Comparison of ENCODE assay signal across 8 cellular contexts in the genomic region with DNA sequence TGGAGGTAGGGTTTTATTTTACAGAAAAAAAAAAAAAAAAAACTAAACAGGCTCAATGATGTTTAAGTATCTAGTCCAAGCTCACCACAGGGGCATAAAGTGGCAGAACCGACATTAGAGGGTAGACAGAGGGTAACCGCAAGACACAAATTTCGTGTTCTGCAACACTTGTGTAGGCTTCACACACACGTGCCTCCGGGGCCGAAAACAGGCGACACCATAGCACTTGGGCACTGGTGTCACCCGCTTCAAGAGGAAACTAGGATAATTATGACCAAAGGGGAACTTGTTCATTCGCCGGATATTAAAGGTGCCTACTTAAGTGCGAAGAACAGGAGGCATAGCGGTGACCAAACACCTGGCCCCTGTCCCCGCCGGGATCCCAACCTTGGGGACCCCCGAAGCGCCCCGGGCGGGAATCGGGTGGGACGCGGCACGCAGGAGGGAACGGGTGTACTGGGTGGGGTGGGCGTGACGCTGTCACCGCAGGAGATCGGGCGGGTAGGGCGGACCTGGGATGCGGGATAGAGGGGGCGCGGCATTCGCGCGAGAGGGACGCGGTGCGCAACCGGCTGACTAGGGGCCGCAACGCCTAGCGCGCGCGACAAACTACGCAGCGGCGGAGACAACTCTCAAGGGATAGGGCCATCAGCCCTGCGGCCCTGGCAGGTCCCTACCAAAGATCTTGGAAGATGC. TPM values are rescaled to one million over a fixed set of nuclear protein-coding genes. Genes with fewer than 3 reads are reported as not detected.
DNase-seq lines count a peak whose midpoint lies in the region; ATAC-seq and TF ChIP-seq lines count a peak whose summit lies in the region.

No MANE protein-coding gene starts in this region.

- TF ChIP-seq POLR2A in vagina (IDR thresholded peaks at IDR 0.05) = no peak

- H3K4me2 ChIP-seq in osteoblast (ENCODE audit: insufficient read depth, low read length) = peak overlapping the region; percentile 97

- peak overlapping the region; percentile 91 for H2AFZ ChIP-seq in osteoblast (ENCODE audit: low read length)

- H3K27ac ChIP-seq in osteoblast (ENCODE audit: low read depth, low read length) = peak overlapping the region; percentile 50
- peak overlapping the region; percentile 34 for H3K27ac ChIP-seq in vagina

- no peaks in the 10 kb centered on the region for H3K36me3 ChIP-seq in osteoblast (ENCODE audit: insufficient read depth, low read length)
- no peaks in the 10 kb centered on the region for H3K36me3 ChIP-seq in vagina

- intact Hi-C loops in vagina (cut with DNase I) = loop anchor here (10.0 kb wide), 1 partner anchor 58 kb away; a partner anchor contains a TSS

- no peaks in the 10 kb centered on the region for H3K27me3 ChIP-seq in osteoblast (ENCODE audit: insufficient read depth, low read length)
- H3K27me3 ChIP-seq in vagina = no peaks in the 10 kb centered on the region

- peak overlapping the region; percentile 98 for H3K4me3 ChIP-seq in fibroblast of pulmonary artery (replicated peaks; ENCODE audit: low read depth, low read length)
- H3K4me3 ChIP-seq in osteoblast (ENCODE audit: insufficient read depth, low read length) = peak overlapping the region; percentile 84
- H3K4me3 ChIP-seq in vagina = peak overlapping the region; percentile 73 to 95

- H3K9me3 ChIP-seq in osteoblast (ENCODE audit: low read depth, low read length) (no peaks in the 10 kb centered on the region), vagina (no peaks in the 10 kb centered on the region)

- H3K4me1 ChIP-seq in osteoblast (ENCODE audit: insufficient read depth, low read length) = peaks cover 24% of the 10 kb centered on the region
- peaks cover 21% of the 10 kb centered on the region for H3K4me1 ChIP-seq in vagina

- H4K20me1 ChIP-seq in osteoblast (ENCODE audit: insufficient read depth, low read length) = no peaks in the 10 kb centered on the region

- no peak for TF ChIP-seq CTCF in fibroblast of pulmonary artery (IDR thresholded peaks at IDR 0.05; ENCODE audit: low read length, missing control alignments)
- no peak for TF ChIP-seq CTCF in osteoblast (IDR thresholded peaks at IDR 0.05; ENCODE audit: extremely low read depth, low read depth, low read length)
- no peak for TF ChIP-seq CTCF in vagina (IDR thresholded peaks at IDR 0.05)

- peak; percentile 41 for ATAC-seq in GM18511 (IDR thresholded peaks at IDR 0.05; ENCODE audit: unreplicated experiment)
- peak; percentile 28 for ATAC-seq in HG02973 (IDR thresholded peaks at IDR 0.05; ENCODE audit: unreplicated experiment)

- peak; percentile 45 for DNase-seq in AG08396 (ENCODE audit: low spot score)
- peak; percentile 74 to 78 for DNase-seq in NCI-H526 (lab: John Stamatoyannopoulos, UW)
- peak; percentile 36 for DNase-seq in activated CD8-positive, alpha-beta memory T cell treated with anti-CD3 and anti-CD28 coated beads, Interleukin-2, amount 50 U/mL, for 4 hours
- DNase-seq in fibroblast of pulmonary artery (ENCODE audit: low read depth) = no peak
- DNase-seq in osteoblast (ENCODE audit: insufficient read length, low spot score, missing footprints) = peak; percentile 60
- DNase-seq in vagina (ENCODE audit: extremely low spot score in 2 of 2) = no peak

- peaks cover 90% of the 10 kb centered on the region for H3K79me2 ChIP-seq in osteoblast (ENCODE audit: insufficient read depth, low read length)

RNA-seq across cellular contexts. Expression of a gene that starts 0.6 kb away (rescaled TPM):
- total RNA-seq in osteoblast (8.3 and 10.0 TPM in 2 replicates), vagina (3.2 TPM)

RNA-seq across cellular contexts. Expression of a gene that starts 0.9 kb away (rescaled TPM):
- total RNA-seq in osteoblast (3.8 and 4.3 TPM in 2 replicates), vagina (1.7 TPM)

RNA-seq across cellular contexts. Expression of a gene that starts 54.8 kb away (rescaled TPM):
- total RNA-seq in osteoblast = 33.9 and 38.4 TPM in 2 replicates
- total RNA-seq in vagina = 19.4 TPM

RNA-seq across cellular contexts. Expression of a gene that starts 55.1 kb away (rescaled TPM):
- total RNA-seq in osteoblast (16.5 and 19.9 TPM in 2 replicates), vagina (16.9 TPM)

Comparison
In these comparisons a context has a peak if more than half of its experiments do, and no peak if none do; other contexts are left out.
1. DNase-seq: peak in AG08396 (single experiment), NCI-H526 (2 of 2), activated CD8-positive, alpha-beta memory T cell treated with anti-CD3 and anti-CD28 coated beads, Interleukin-2, amount 50 U/mL, for 4 hours (single experiment) and osteoblast (single experiment); none in fibroblast of pulmonary artery (single experiment) and vagina (0 of 2).
2. Peak in every context shown above with its lines, with median percentiles within 50 percentile points of each other: H3K4me3 ChIP-seq.